13 cellular contexts compared by ENCODE assay signal in the genomic region with DNA sequence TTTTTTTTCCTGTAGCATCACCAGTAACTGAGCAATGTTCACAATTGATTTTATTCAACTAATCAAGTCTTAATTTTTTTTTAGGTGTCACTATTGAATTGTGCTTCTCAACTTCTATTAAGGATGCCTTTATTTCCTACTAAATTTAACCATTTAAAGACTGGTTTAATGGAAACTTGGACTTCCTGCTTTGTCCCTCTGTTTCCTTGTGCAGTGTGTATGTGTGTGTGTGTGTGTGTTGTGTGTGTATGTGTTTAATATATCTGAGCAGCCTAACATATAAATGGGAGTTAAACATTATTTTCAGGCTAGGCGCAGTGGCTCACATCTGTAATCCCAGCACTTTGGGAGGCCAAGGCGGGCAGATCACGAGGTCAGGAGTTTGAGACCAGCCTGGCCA. TPM values are rescaled to one million over a fixed set of nuclear protein-coding genes. Genes with fewer than 3 reads are reported as not detected.
DNase-seq lines count a peak whose midpoint lies in the region; ATAC-seq and TF ChIP-seq lines count a peak whose summit lies in the region.
"Had no signal": no experiment of that assay in that cellular context is flagged by ENCODE, and none has a peak within 500 bp of the region (broad histone marks: within the 10 kb centered on the region; RNA-seq: fewer than 3 reads in every experiment).

No MANE protein-coding gene starts in this region.

- no peak overlapping the region for H2AK5ac ChIP-seq in IMR-90 (ENCODE audit: low read depth, low read length)

- H3K36me3 ChIP-seq in IMR-90 (ENCODE audit: control insufficient read depth, insufficient read depth, low read length): peaks cover 3% of the 10 kb centered on the region; the same call in 1 of the 2 replicates

- H3K27me3 Mint-ChIP-seq in CD4-positive, alpha-beta T cell: peaks cover 26% of the 10 kb centered on the region
- H3K27me3 Mint-ChIP-seq in endothelial cell (ENCODE audit: unreplicated experiment): peaks cover 2% of the 10 kb centered on the region
- no peaks in the 10 kb centered on the region for H3K27me3 Mint-ChIP-seq in osteocyte (ENCODE audit: unreplicated experiment)

- peaks cover 7% of the 10 kb centered on the region for H3K9me1 ChIP-seq in IMR-90 (ENCODE audit: insufficient read depth, low read length)

- DNase-seq in CD4-positive, alpha-beta T cell: no peak
- DNase-seq in IMR-90: no peak
- DNase-seq in endothelial cell (ENCODE audit: low spot score): no peak
- DNase-seq in osteocyte (ENCODE audit: extremely low spot score, unreplicated experiment): no peak
- no peak for DNase-seq in 8988T
- DNase-seq in left ventricle myocardium superior: no peak
- DNase-seq: activated CD4-positive, alpha-beta T cell treated with anti-CD3 and anti-CD28 coated beads for 4 hours; aorta; COR-L47; NCI-H1105 treated with DMSO at 0.1 percent for 48 hours; NCI-H774; stimulated activated CD4-positive, alpha-beta T cell treated with anti-CD3 and anti-CD28 coated beads, Interleukin-12 subunit alpha, Interleukin-12 subunit beta, amount 100 ng/mL, for 4 hours had no signal

- H3K4me1 Mint-ChIP-seq in CD4-positive, alpha-beta T cell (ENCODE audit: low read depth): peaks cover 22% of the 10 kb centered on the region
- peaks cover 28% of the 10 kb centered on the region for H3K4me1 Mint-ChIP-seq in endothelial cell (ENCODE audit: unreplicated experiment)
- H3K4me1 Mint-ChIP-seq in osteocyte (ENCODE audit: unreplicated experiment): peaks cover 29% of the 10 kb centered on the region

- no TSS peak for BruUV-seq in IMR-90 (replicated peaks; lab: Mats Ljungman, UMichigan)

- H3K27ac Mint-ChIP-seq in CD4-positive, alpha-beta T cell: peak overlapping the region; percentile 68
- H3K27ac Mint-ChIP-seq in endothelial cell (ENCODE audit: unreplicated experiment) (peak overlapping the region; percentile 39), osteocyte (ENCODE audit: unreplicated experiment) (peak overlapping the region; percentile 18)

- H3K4me3 ChIP-seq in IMR-90 (ENCODE audit: insufficient read depth, low read depth, low read length): no peak overlapping the region

- H3K27me3 ChIP-seq in CD4-positive, alpha-beta T cell (ENCODE audit: control insufficient read depth, insufficient read depth, low read length): no peaks in the 10 kb centered on the region
- no peaks in the 10 kb centered on the region for H3K27me3 ChIP-seq in IMR-90 (ENCODE audit: control insufficient read depth, insufficient read depth, low read length)

- no peak overlapping the region for H2AFZ ChIP-seq in IMR-90 (replicated peaks; ENCODE audit: low read length, poor library complexity)

- POLR2A ChIA-PET in CD4-positive, alpha-beta T cell (lab: Charles Lee): interaction anchor here (0.8 kb wide), 1 partner anchor 113 kb away, joined by 3 read pairs; no protein-coding TSS in a partner anchor
- POLR2A ChIA-PET in IMR-90 (lab: Charles Lee; ENCODE audit: unreplicated experiment): no interaction called here

- no peak overlapping the region for H2BK120ac ChIP-seq in IMR-90 (ENCODE audit: low read depth, low read length)

- H4K5ac ChIP-seq in IMR-90 (ENCODE audit: low read depth, low read length): no peak overlapping the region

- intact Hi-C loops in CD4-positive, alpha-beta T cell (cut with DNase I, micrococcal nuclease): no loop called here
- intact Hi-C loops in IMR-90 (cut with micrococcal nuclease) (no loop called here), left ventricle myocardium superior (cut with micrococcal nuclease) (no loop called here)

- in situ Hi-C loops in IMR-90 (cut with MboI; ENCODE audit: low sequenced_read_pairs): no loop called here

- H3K56ac ChIP-seq in IMR-90 (ENCODE audit: extremely low read depth, insufficient read depth, low read length): no peak overlapping the region

- H2BK5ac ChIP-seq in IMR-90 (ENCODE audit: low read depth, low read length, poor library complexity, severe bottlenecking): no peak overlapping the region

- H2BK15ac ChIP-seq in IMR-90 (ENCODE audit: low read depth, low read length): 0 out of 3 replicates have a peak overlapping the region, but pooled peaks have one; percentile 26

- peak overlapping the region; percentile 34; the same call in 1 of the 2 replicates for H3K23ac ChIP-seq in IMR-90 (ENCODE audit: low read depth, low read length)

- H4K91ac ChIP-seq in IMR-90 (ENCODE audit: insufficient read depth, low read depth, low read length): no peak overlapping the region

- ATAC-seq in CD4-positive, alpha-beta T cell (ENCODE audit: poor library complexity): no peak
- ATAC-seq in IMR-90 (ENCODE audit: low read depth) (no peak), HG03565 (IDR thresholded peaks at IDR 0.05; ENCODE audit: unreplicated experiment) (no peak), left ventricle myocardium superior (no peak)

- no peak overlapping the region for H3K14ac ChIP-seq in IMR-90 (replicated peaks; ENCODE audit: low read depth, low read length)

- H4K8ac ChIP-seq in IMR-90 (ENCODE audit: low read depth in 2 of 2, low read length in 2 of 2): no peak overlapping the region

- no peak for TF ChIP-seq POLR2A in IMR-90 (IDR thresholded peaks at IDR 0.05; ENCODE audit: low read depth, low read length)

- CTCF ChIA-PET in CD4-positive, alpha-beta T cell (lab: Charles Lee): no interaction called here
- CTCF ChIA-PET in IMR-90 (lab: Yijun Ruan, JAX): interaction anchor here (0.6 kb wide), 1 partner anchor 17 kb away, joined by 4 read pairs; no protein-coding TSS in a partner anchor

- H3K4ac ChIP-seq in IMR-90 (ENCODE audit: low read depth, low read length): 0 out of 2 replicates have a peak overlapping the region, but pooled peaks have one; percentile 24

- no peak for TF ChIP-seq CTCF in CD4-positive, alpha-beta T cell (IDR thresholded peaks at IDR 0.05)
- TF ChIP-seq CTCF in IMR-90 (conservative IDR thresholded peaks at IDR 0.05; ENCODE audit: low read depth, low read length) (no peak), endothelial cell (IDR thresholded peaks at IDR 0.05; ENCODE audit: unreplicated experiment) (no peak), osteocyte (IDR thresholded peaks at IDR 0.05) (no peak)

- no peaks in the 10 kb centered on the region for H3K9me3 Mint-ChIP-seq in CD4-positive, alpha-beta T cell
- H3K9me3 Mint-ChIP-seq in endothelial cell (ENCODE audit: unreplicated experiment) (no peaks in the 10 kb centered on the region), osteocyte (ENCODE audit: unreplicated experiment) (no peaks in the 10 kb centered on the region)

- no peak overlapping the region; the same call in 1 of the 2 replicates for H3K4me2 ChIP-seq in IMR-90 (ENCODE audit: low read depth, low read length)

- no peak for TF ChIP-seq RAD21 in IMR-90 (IDR thresholded peaks at IDR 0.05; ENCODE audit: low read length)

- dilution Hi-C loops in IMR-90 (cut with HindIII; ENCODE audit: low sequenced_read_pairs, unreplicated experiment): no loop called here

- no peaks in the 10 kb centered on the region for H3K36me3 Mint-ChIP-seq in CD4-positive, alpha-beta T cell (ENCODE audit: low read depth)
- H3K36me3 Mint-ChIP-seq in endothelial cell (ENCODE audit: low read depth, unreplicated experiment) (no peaks in the 10 kb centered on the region), osteocyte (ENCODE audit: unreplicated experiment) (peaks cover 8% of the 10 kb centered on the region)

- H3K18ac ChIP-seq in IMR-90 (ENCODE audit: low read depth, low read length): no peak overlapping the region

- no peak overlapping the region for H2BK20ac ChIP-seq in IMR-90 (ENCODE audit: low read depth, low read length)

- peaks cover 21 to 72% of the 10 kb centered on the region in 2 experiments for H3K79me1 ChIP-seq in IMR-90 (ENCODE audit: low read depth in 1 of 2, low read length in 2 of 2)

- no peak overlapping the region for H3K27ac ChIP-seq in CD4-positive, alpha-beta T cell (ENCODE audit: low read depth, low read length)
- H3K27ac ChIP-seq in IMR-90 (ENCODE audit: insufficient read depth, low read length): no peak overlapping the region

- no CpG with 5 or more reads among the region's 3 CpGs for WGBS in IMR-90 (ENCODE audit: extremely low coverage in 2 of 2, insufficient read length in 1 of 2), 2 experiments

- no peaks in the 10 kb centered on the region for H3K9me3 ChIP-seq in CD4-positive, alpha-beta T cell (ENCODE audit: control insufficient read depth, low read length)
- no peaks in the 10 kb centered on the region for H3K9me3 ChIP-seq in IMR-90 (ENCODE audit: control insufficient read depth, insufficient read depth, low read length)

- H2AK9ac ChIP-seq in IMR-90 (replicated peaks; ENCODE audit: low read depth, low read length, poor library complexity): no peak overlapping the region

- H4K20me1 ChIP-seq in IMR-90 (ENCODE audit: insufficient read depth, low read length): peaks cover 20% of the 10 kb centered on the region; the same call in 1 of the 2 replicates

- peak overlapping the region; percentile 81 for H3K4me3 Mint-ChIP-seq in CD4-positive, alpha-beta T cell
- H3K4me3 Mint-ChIP-seq in endothelial cell (ENCODE audit: unreplicated experiment) (peak overlapping the region; percentile 76), osteocyte (ENCODE audit: unreplicated experiment) (peak overlapping the region; percentile 27)

- H3K4me1 ChIP-seq in IMR-90 (ENCODE audit: control insufficient read depth, insufficient read depth, low read length): peaks cover 3% of the 10 kb centered on the region; the same call in 1 of the 2 replicates

- H3K9ac ChIP-seq in IMR-90 (ENCODE audit: low read depth, low read length): no peak overlapping the region

TF ChIP-seq in IMR-90, 13 proteins besides CTCF, POLR2A, EP300 and RAD21 (continues in another document):
- TF ChIP-seq SMC3 (IDR thresholded peaks at IDR 0.05; ENCODE audit: low read depth, low read length): no peak

RNA-seq across cellular contexts. Expression of gene SERPINB6, which starts 1.8 kb away (rescaled TPM):
- total RNA-seq in CD4-positive, alpha-beta T cell: 10 to 100 TPM; 11.0 to 11.9 TPM
- total RNA-seq in IMR-90 (2012; rRNA removed) (37.1 and 60.3 TPM in 2 replicates), endothelial cell (ENCODE audit: unreplicated experiment) (186 TPM), osteocyte (90.2 and 93.1 TPM in 2 replicates), left ventricle myocardium superior (277 TPM)
- polyA plus RNA-seq in IMR-90 (2012; rRNA removed): 78.7 and 91.1 TPM in 2 replicates
- polyA plus RNA-seq in IMR-90 (2012; cell fraction: cytosol; rRNA removed): 74.7 and 123 TPM in 2 replicates
- 93.6 and 162 TPM in 2 replicates for polyA plus RNA-seq in IMR-90 (2012; cell fraction: nucleus; rRNA removed; ENCODE audit: low replicate concordance)

RNA-seq across cellular contexts. Expression of gene NQO2, which starts 30.1 kb away (rescaled TPM):
- total RNA-seq in CD4-positive, alpha-beta T cell: 1 to 10 TPM; 6.7 to 7.7 TPM
- total RNA-seq in IMR-90 (2012; rRNA removed): 59.4 and 72.1 TPM in 2 replicates
- polyA plus RNA-seq in IMR-90 (2012; rRNA removed): 41.9 and 42.5 TPM in 2 replicates
- polyA plus RNA-seq in IMR-90 (2012; cell fraction: cytosol; rRNA removed): 31.1 and 51.6 TPM in 2 replicates
- polyA plus RNA-seq in IMR-90 (2012; cell fraction: nucleus; rRNA removed; ENCODE audit: low replicate concordance): 13.5 and 24.4 TPM in 2 replicates
- 58.8 TPM for total RNA-seq in endothelial cell (ENCODE audit: unreplicated experiment)
- total RNA-seq in osteocyte: 35.5 and 40.1 TPM in 2 replicates
- 59.6 TPM for total RNA-seq in left ventricle myocardium superior

Comparison
In these comparisons a context has a peak if more than half of its experiments do, and no peak if none do; other contexts are left out.
1. H3K27ac Mint-ChIP-seq: peak in every context shown above with its lines; median percentile 68 in CD4-positive, alpha-beta T cell; 39 in endothelial cell; 18 in osteocyte.
2. H3K4me3 Mint-ChIP-seq: peak in every context shown above with its lines; median percentile 81 in CD4-positive, alpha-beta T cell; 76 in endothelial cell; 27 in osteocyte.